ENCODE assay signal across 21 cellular contexts in genomic region chr10:43821103-43821502, GRCh38.
A peak's percentile ranks its signal among the peaks of the same experiment; 100 is the strongest.
DNase-seq lines count a peak whose midpoint lies in the region; ATAC-seq and TF ChIP-seq lines count a peak whose summit lies in the region.
"Had no signal": no experiment of that assay in that cellular context is flagged by ENCODE, and none has a peak within 500 bp of the region (broad histone marks: within the 10 kb centered on the region; RNA-seq: fewer than 3 reads in every experiment).

No MANE protein-coding gene starts in this region.

- peak overlapping the region; percentile 59 for H2BK5ac ChIP-seq in neuronal stem cell (ENCODE audit: low read length)

- no peaks in the 10 kb centered on the region for H3K36me3 Mint-ChIP-seq in T-helper 17 cell (ENCODE audit: low read depth)
- H3K36me3 Mint-ChIP-seq: CD4-positive, CD25-positive, alpha-beta regulatory T cell had no signal

- TF ChIP-seq CTCF in BE2C (IDR thresholded peaks at IDR 0.05; ENCODE audit: low read depth, low read length): no peak

- H2AK5ac ChIP-seq in neuronal stem cell (ENCODE audit: low read depth, low read length): peak overlapping the region; percentile 91

- no peak overlapping the region for H3K4me3 Mint-ChIP-seq in T-helper 17 cell
- H3K4me3 Mint-ChIP-seq: CD4-positive, CD25-positive, alpha-beta regulatory T cell; GM23338 had no signal

- H3K18ac ChIP-seq in neuronal stem cell (ENCODE audit: low read length): peak overlapping the region; percentile 84

- peaks cover 2% of the 10 kb centered on the region for H3K79me1 ChIP-seq in neuronal stem cell (ENCODE audit: low read depth, low read length)

- peak overlapping the region; percentile 57 for H2BK120ac ChIP-seq in neuronal stem cell (ENCODE audit: low read depth, low read length)

- H4K91ac ChIP-seq in neuronal stem cell (ENCODE audit: low read depth, low read length, poor library complexity): peak overlapping the region; percentile 53

- no CpG with 5 or more reads among the region's 2 CpGs for WGBS in neuronal stem cell (ENCODE audit: extremely low coverage in 2 of 2, insufficient read length in 2 of 2, insufficient replicate concordance in 1 of 2), 2 donors

- H3K27ac ChIP-seq in neuronal stem cell (replicated peaks; ENCODE audit: low read length): no peak overlapping the region
- H3K27ac ChIP-seq: 22Rv1 had no signal

- H3K9me3 ChIP-seq in BE2C: no peaks in the 10 kb centered on the region
- no peaks in the 10 kb centered on the region for H3K9me3 ChIP-seq in T-helper 17 cell (ENCODE audit: control insufficient read depth, low read length, poor library complexity, severe bottlenecking)
- no peaks in the 10 kb centered on the region for H3K9me3 ChIP-seq in neuronal stem cell (replicated peaks in 1 of 2; ENCODE audit: control insufficient read depth in 2 of 2, insufficient read depth in 1 of 2, low read depth in 1 of 2, low read length in 2 of 2)

- peaks cover 7% of the 10 kb centered on the region for H3K27me3 Mint-ChIP-seq in T-helper 17 cell

- H3K4me1 ChIP-seq in BE2C (peaks cover 2% of the 10 kb centered on the region; the same call in 1 of the 2 replicates), neuronal stem cell (ENCODE audit: control insufficient read depth in 2 of 2, insufficient read depth in 1 of 2, low read depth in 1 of 2, low read length in 2 of 2) (peaks cover 0 to 5% of the 10 kb centered on the region in 2 donors)

- no peak overlapping the region for H3K14ac ChIP-seq in neuronal stem cell (ENCODE audit: low read length)

- H3K9ac ChIP-seq in neuronal stem cell (ENCODE audit: low read depth, low read length, poor library complexity): peak overlapping the region; percentile 3

- H3K4me3 ChIP-seq in BE2C (ENCODE audit: low read depth, low read length) (no peak overlapping the region), neuronal stem cell (ENCODE audit: low read length in 2 of 2) (no peak overlapping the region)
- H3K4me3 ChIP-seq: GM23338 had no signal

- peaks cover 30% of the 10 kb centered on the region for H3K4me1 Mint-ChIP-seq in T-helper 17 cell
- H3K4me1 Mint-ChIP-seq: GM23338 had no signal

- ATAC-seq in T-helper 17 cell: no peak
- no peak for ATAC-seq in HG02642 (IDR thresholded peaks at IDR 0.05; ENCODE audit: poor library complexity, unreplicated experiment)
- ATAC-seq in HG03175 (IDR thresholded peaks at IDR 0.05; ENCODE audit: unreplicated experiment): no peak
- ATAC-seq: GM23338, HCT116 had no signal

- no peak overlapping the region for H3K4me2 ChIP-seq in neuronal stem cell (ENCODE audit: insufficient read depth, low read length, poor library complexity, severe bottlenecking)
- H3K4me2 ChIP-seq: GM23338 had no signal

- peak; percentile 1 for DNase-seq in DMS 273 (lab: John Stamatoyannopoulos, UW; ENCODE audit: unreplicated experiment)
- DNase-seq in DMS 273 treated with DMSO at 0.1 percent for 48 hours (lab: John Stamatoyannopoulos, UW): no peak
- DNase-seq in BE2C: peak; percentile 26
- no peak for DNase-seq in T-helper 17 cell
- no peak for DNase-seq in neuronal stem cell (ENCODE audit: low spot score)
- no peak for DNase-seq in NCI-H2227 treated with DMSO at 0.1 percent for 48 hours (lab: John Stamatoyannopoulos, UW)
- DNase-seq: CD4-positive, CD25-positive, alpha-beta regulatory T cell; COR-L47; GF-D8; MM.1S; NCI-H1092; NCI-H1436 treated with DMSO at 0.1 percent for 48 hours; NCI-H2029; NCI-H446; OCI-M1; Right ventricle myocardium superior had no signal

- H3K23ac ChIP-seq in neuronal stem cell (ENCODE audit: low read depth, low read length, poor library complexity): no peak overlapping the region

- H3K27me3 ChIP-seq in BE2C (no peaks in the 10 kb centered on the region), neuronal stem cell (ENCODE audit: control insufficient read depth in 3 of 3, insufficient read depth in 3 of 3, low read depth in 1 of 3, low read length in 3 of 3) (no peaks in the 10 kb centered on the region)

- peak overlapping the region; percentile 72 for H3K27ac Mint-ChIP-seq in T-helper 17 cell
- H3K27ac Mint-ChIP-seq: GM23338 had no signal

- no peak overlapping the region for H3K4ac ChIP-seq in neuronal stem cell (ENCODE audit: low read length)

- H2AFZ ChIP-seq in neuronal stem cell (ENCODE audit: low read length): no peak overlapping the region
- H2AFZ ChIP-seq: GM23338 had no signal

- H2BK12ac ChIP-seq in neuronal stem cell (ENCODE audit: low read length): peak overlapping the region; percentile 73

- H3K36me3 ChIP-seq in BE2C (no peaks in the 10 kb centered on the region), neuronal stem cell (replicated peaks in 1 of 2; ENCODE audit: control insufficient read depth in 2 of 2, insufficient read depth in 2 of 2, low read length in 2 of 2) (no peaks in the 10 kb centered on the region)

- H2BK15ac ChIP-seq in neuronal stem cell (ENCODE audit: low read length): no peak overlapping the region

- no peak overlapping the region for H4K8ac ChIP-seq in neuronal stem cell (ENCODE audit: low read depth, low read length)

Comparison
In these comparisons a context has a peak if more than half of its experiments do, and no peak if none do; other contexts are left out.
1. DNase-seq: peak in DMS 273 (single experiment) and BE2C (single experiment); none in DMS 273 treated with DMSO at 0.1 percent for 48 hours (single experiment), T-helper 17 cell (0 of 3), neuronal stem cell (single experiment) and NCI-H2227 treated with DMSO at 0.1 percent for 48 hours (single experiment).